In the genomic region with DNA sequence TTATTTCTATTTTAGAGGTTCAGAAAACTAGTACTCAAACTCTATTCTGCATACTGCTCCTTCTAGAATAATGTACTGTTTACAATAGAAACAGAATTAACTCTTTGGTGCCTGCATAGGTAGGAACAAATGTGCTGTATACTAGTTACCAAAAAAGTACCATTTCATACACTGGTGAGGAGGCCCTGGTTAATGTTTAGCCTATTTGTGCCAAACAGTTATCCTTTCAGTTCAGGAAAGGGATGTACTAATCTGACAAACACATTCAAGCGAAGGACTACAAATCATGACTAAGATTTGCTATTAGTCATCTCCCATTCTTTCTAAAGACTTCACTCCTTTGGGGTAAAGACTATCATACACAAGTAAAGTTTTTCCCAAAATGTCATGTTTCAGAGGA, we compare ENCODE assay signal across 14 cellular contexts. TPM values are rescaled to one million over a fixed set of nuclear protein-coding genes. Genes with fewer than 3 reads are reported as not detected.
DNase-seq lines count a peak whose midpoint lies in the region; ATAC-seq, FAIRE-seq and TF ChIP-seq lines count a peak whose summit lies in the region.
"Had no signal": no experiment of that assay in that cellular context is flagged by ENCODE, and none has a peak within 500 bp of the region (broad histone marks: within the 10 kb centered on the region; RNA-seq: fewer than 3 reads in every experiment).

No MANE protein-coding gene starts in this region.

- H3K27ac Mint-ChIP-seq in HFFc6, result peak overlapping the region; percentile 61; the same call in 1 of the 2 replicates
- no peak overlapping the region for H3K27ac Mint-ChIP-seq in CD14-positive monocyte
- H3K27ac Mint-ChIP-seq: activated CD4-positive, alpha-beta memory T cell treated with anti-CD3 and anti-CD28 coated beads, Interleukin-2, amount 10 ng/mL, durations not matched to agents 7 days and 5 days; activated naive CD8-positive, alpha-beta T cell treated with anti-CD3 and anti-CD28 coated beads, Interleukin-2, amount 10 ng/mL, durations not matched to agents 7 days and 5 days had no signal

- intact Hi-C loops in CD14-positive monocyte (cut with micrococcal nuclease), result no loop called here

- no peak for FAIRE-seq in bronchial epithelial cell (lab: Jason Lieb, UNC)

- ATAC-seq in left lobe of liver (peak; percentile 36), GM18868 (IDR thresholded peaks at IDR 0.05; ENCODE audit: unreplicated experiment) (no peak)
- ATAC-seq: HCT116 had no signal

- no peaks in the 10 kb centered on the region for H3K27me3 Mint-ChIP-seq in HFFc6 (ENCODE audit: insufficient read depth)
- H3K27me3 Mint-ChIP-seq in CD14-positive monocyte (ENCODE audit: low read depth in 3 of 3), result peaks cover 0 to 3% (median 2%) of the 10 kb centered on the region in 3 donors
- H3K27me3 Mint-ChIP-seq: activated CD4-positive, alpha-beta memory T cell treated with anti-CD3 and anti-CD28 coated beads, Interleukin-2, amount 10 ng/mL, durations not matched to agents 7 days and 5 days had no signal

- H3K36me3 Mint-ChIP-seq in HFFc6 (ENCODE audit: low read depth) (peaks cover 3% of the 10 kb centered on the region), CD14-positive monocyte (no peaks in the 10 kb centered on the region)

- H3K4me1 Mint-ChIP-seq in HFFc6 (ENCODE audit: low read depth) (peaks cover 36% of the 10 kb centered on the region), CD14-positive monocyte (no peaks in the 10 kb centered on the region)
- H3K4me1 Mint-ChIP-seq: activated naive CD8-positive, alpha-beta T cell treated with anti-CD3 and anti-CD28 coated beads, Interleukin-2, amount 10 ng/mL, durations not matched to agents 7 days and 5 days had no signal

- peak; percentile 48 for DNase-seq in EL
- DNase-seq in HFFc6, result peak; percentile 66
- peak; percentile 88 for DNase-seq in bronchial epithelial cell (ENCODE audit: low read depth)
- no peak for DNase-seq in left lobe of liver (ENCODE audit: low spot score)
- no peak for DNase-seq in SK-N-DZ (ENCODE audit: low spot score)
- no peak for DNase-seq in CD14-positive monocyte (ENCODE audit: low spot score)
- no peak for DNase-seq in hippocampal formation (lab: John Stamatoyannopoulos, UW)
- DNase-seq: activated CD4-positive, alpha-beta memory T cell treated with anti-CD3 and anti-CD28 coated beads, Interleukin-2, amount 10 ng/mL, durations not matched to agents 7 days and 5 days; activated naive CD8-positive, alpha-beta T cell treated with anti-CD3 and anti-CD28 coated beads, Interleukin-2, amount 10 ng/mL, durations not matched to agents 7 days and 5 days; KG1; NCI-H2029 treated with DMSO at 0.1 percent for 48 hours had no signal

- H3K27me3 ChIP-seq in bronchial epithelial cell (ENCODE audit: control insufficient read depth, insufficient read depth, low read length), result no peaks in the 10 kb centered on the region

- H3K4me3 Mint-ChIP-seq in HFFc6 (no peak overlapping the region), CD14-positive monocyte (no peak overlapping the region)
- H3K4me3 Mint-ChIP-seq: activated CD4-positive, alpha-beta memory T cell treated with anti-CD3 and anti-CD28 coated beads, Interleukin-2, amount 10 ng/mL, durations not matched to agents 7 days and 5 days; activated naive CD8-positive, alpha-beta T cell treated with anti-CD3 and anti-CD28 coated beads, Interleukin-2, amount 10 ng/mL, durations not matched to agents 7 days and 5 days had no signal

- no peak overlapping the region for H3K4me3 ChIP-seq in bronchial epithelial cell (ENCODE audit: low read depth, low read length)
- H3K4me3 ChIP-seq: thoracic aorta had no signal

- no peaks in the 10 kb centered on the region for H3K36me3 ChIP-seq in bronchial epithelial cell (ENCODE audit: control insufficient read depth, insufficient read depth, low read length)
- H3K36me3 ChIP-seq: thoracic aorta had no signal

- TF ChIP-seq CTCF in HFFc6 (IDR thresholded peaks at IDR 0.05) (no peak), bronchial epithelial cell (IDR thresholded peaks at IDR 0.05; ENCODE audit: insufficient read depth, low read length, severe bottlenecking) (no peak), CD14-positive monocyte (IDR thresholded peaks at IDR 0.05) (no peak)

- H3K9me3 Mint-ChIP-seq in HFFc6, result no peaks in the 10 kb centered on the region
- peaks cover 0 to 4% (median 1%) of the 10 kb centered on the region in 7 donors for H3K9me3 Mint-ChIP-seq in CD14-positive monocyte
- H3K9me3 Mint-ChIP-seq: activated CD4-positive, alpha-beta memory T cell treated with anti-CD3 and anti-CD28 coated beads, Interleukin-2, amount 10 ng/mL, durations not matched to agents 7 days and 5 days; activated naive CD8-positive, alpha-beta T cell treated with anti-CD3 and anti-CD28 coated beads, Interleukin-2, amount 10 ng/mL, durations not matched to agents 7 days and 5 days had no signal

RNA-seq across cellular contexts. Expression of gene EXOC6B, which starts 47.4 kb away (rescaled TPM):
- total RNA-seq in HFFc6 (2021; fragmentation: NEBNext Ultra II Directional; extraction: Animal tissue kit (Norgen Biotek cat#: 25700)), result 10 to 100 TPM; 24.8 to 33.0 (median 27.4) TPM
- 26.9 and 41.7 TPM in 2 replicates for total RNA-seq in bronchial epithelial cell
- 9.1 TPM for total RNA-seq in left lobe of liver
- polyA plus RNA-seq in SK-N-DZ (2014; cell fraction: cytosol; rRNA removed), result 7.2 and 8.0 TPM in 2 replicates
- 7.8 and 11.7 TPM in 2 replicates for polyA plus RNA-seq in SK-N-DZ (2014; cell fraction: nucleus; rRNA removed)
- polyA plus RNA-seq in CD14-positive monocyte, result 1 to 10 TPM; 1.8 to 2.1 TPM

Comparison
In these comparisons a context has a peak if more than half of its experiments do, and no peak if none do; other contexts are left out.
1. DNase-seq: peak in EL (single experiment), HFFc6 (single experiment) and bronchial epithelial cell (single experiment); none in left lobe of liver (single experiment), SK-N-DZ (single experiment), CD14-positive monocyte (single experiment) and hippocampal formation (0 of 2).